In genomic region chr9:97985058-97985861, GRCh38 we compare ENCODE assay signal across 8 cellular contexts. TPM values are rescaled to one million over a fixed set of nuclear protein-coding genes. Genes with fewer than 3 reads are reported as not detected.
DNase-seq lines count a peak whose midpoint lies in the region; ATAC-seq and TF ChIP-seq lines count a peak whose summit lies in the region.

No MANE protein-coding gene starts in this region.

- H3K79me1 ChIP-seq in mesenchymal stem cell (replicated peaks; ENCODE audit: low read length, poor library complexity, severe bottlenecking) = peaks cover 3% of the 10 kb centered on the region

- peak overlapping the region; percentile 70 to 100 for H3K18ac ChIP-seq in mesenchymal stem cell (ENCODE audit: low read depth in 1 of 2, low read length in 2 of 2)

- peaks cover 18% of the 10 kb centered on the region for H3K4me1 ChIP-seq in mesenchymal stem cell (ENCODE audit: control insufficient read depth, insufficient read depth, low read depth, low read length)

- H3K27me3 Mint-ChIP-seq in stimulated activated naive CD8-positive, alpha-beta T cell treated with anti-CD3 and anti-CD28 coated beads, Interleukin-15, amount 100 ng/mL, for 72 hours = no peaks in the 10 kb centered on the region

- H3K4me3 Mint-ChIP-seq in stimulated activated naive CD8-positive, alpha-beta T cell treated with anti-CD3 and anti-CD28 coated beads, Interleukin-15, amount 100 ng/mL, for 72 hours = peak overlapping the region; percentile 62 to 82

- H2AFZ ChIP-seq in SU-DHL-6 (ENCODE audit: low read depth, low read length, severe bottlenecking) (no peak overlapping the region), mesenchymal stem cell (ENCODE audit: low read depth, low read length) (peak overlapping the region; percentile 53)

- H3K79me2 ChIP-seq in SU-DHL-6 (ENCODE audit: insufficient read depth, low read length) = peaks cover 73% of the 10 kb centered on the region

- peaks cover 73% of the 10 kb centered on the region for H3K4me1 Mint-ChIP-seq in stimulated activated naive CD8-positive, alpha-beta T cell treated with anti-CD3 and anti-CD28 coated beads, Interleukin-15, amount 100 ng/mL, for 72 hours

- H3K4me2 ChIP-seq in SU-DHL-6 (ENCODE audit: low read depth, low read length, poor library complexity, severe bottlenecking) (peak overlapping the region; percentile 82), mesenchymal stem cell (ENCODE audit: low read length, poor library complexity, severe bottlenecking) (peak overlapping the region; percentile 52)

- 17% methylated on average over 58 of the region's 59 CpGs for WGBS in mesenchymal stem cell

- peaks cover 39% of the 10 kb centered on the region for H3F3A ChIP-seq in SU-DHL-6 (ENCODE audit: insufficient read depth)

- H3K4ac ChIP-seq in mesenchymal stem cell (ENCODE audit: low read depth in 1 of 2, low read length in 2 of 2) = peak overlapping the region in 1 of 2 experiments; percentile 87

- TF ChIP-seq CTCF in GM12865 (IDR thresholded peaks at IDR 0.05; ENCODE audit: insufficient read depth, low read depth, low read length, missing control alignments) = no peak
- no peak for TF ChIP-seq CTCF in SU-DHL-6 (IDR thresholded peaks at IDR 0.05; ENCODE audit: insufficient read depth, low read length, poor library complexity, severe bottlenecking)

- peak; percentile 71 for DNase-seq in GM12865 (ENCODE audit: low read depth)
- peak; percentile 53 for DNase-seq in central memory CD4-positive, alpha-beta T cell
- DNase-seq in mesenchymal stem cell = peak; percentile 34
- DNase-seq in stimulated activated naive CD8-positive, alpha-beta T cell treated with anti-CD3 and anti-CD28 coated beads, Interleukin-15, amount 100 ng/mL, for 72 hours = no peak
- DNase-seq in kidney tubule cell (ENCODE audit: low spot score) = no peak
- DNase-seq in NCI-H187 treated with DMSO at 0.1 percent for 48 hours (lab: John Stamatoyannopoulos, UW) = no peak

- peak overlapping the region in 1 of 2 experiments; percentile 83 for H2BK12ac ChIP-seq in mesenchymal stem cell (ENCODE audit: low read length in 2 of 2)

- no peaks in the 10 kb centered on the region for H3K9me2 ChIP-seq in SU-DHL-6 (replicated peaks; ENCODE audit: insufficient read depth, low read length)

- peak overlapping the region; percentile 99 for H3K27ac Mint-ChIP-seq in stimulated activated naive CD8-positive, alpha-beta T cell treated with anti-CD3 and anti-CD28 coated beads, Interleukin-15, amount 100 ng/mL, for 72 hours

- H2BK5ac ChIP-seq in mesenchymal stem cell (ENCODE audit: low read depth, low read length, poor library complexity, severe bottlenecking) = no peak overlapping the region

- peak overlapping the region in 1 of 2 experiments; percentile 40 for H3K23ac ChIP-seq in mesenchymal stem cell (ENCODE audit: low read length in 2 of 2)

- H3K27me3 ChIP-seq in SU-DHL-6 (ENCODE audit: low read length) (no peaks in the 10 kb centered on the region), mesenchymal stem cell (ENCODE audit: control insufficient read depth in 1 of 2, insufficient read depth in 1 of 2, low read length in 2 of 2) (peaks cover 0 to 3% of the 10 kb centered on the region in 2 experiments)

- no peak overlapping the region for H2AK5ac ChIP-seq in mesenchymal stem cell (ENCODE audit: low read length, severe bottlenecking)

- H2BK15ac ChIP-seq in mesenchymal stem cell (ENCODE audit: low read depth, poor library complexity, severe bottlenecking) = peak overlapping the region; percentile 28

- peak; percentile 2 for ATAC-seq in HG02938 (IDR thresholded peaks at IDR 0.05; ENCODE audit: unreplicated experiment)
- ATAC-seq in stimulated activated naive CD8-positive, alpha-beta T cell treated with anti-CD3 and anti-CD28 coated beads, Interleukin-15, amount 100 ng/mL, for 72 hours = peak; percentile 11

- H4K91ac ChIP-seq in mesenchymal stem cell (ENCODE audit: low read length) = peak overlapping the region; percentile 80

- H3K9me3 Mint-ChIP-seq in stimulated activated naive CD8-positive, alpha-beta T cell treated with anti-CD3 and anti-CD28 coated beads, Interleukin-15, amount 100 ng/mL, for 72 hours = no peaks in the 10 kb centered on the region

- 0 out of 2 replicates have a peak, but pooled peaks cover 4% of the 10 kb centered on the region for H3K36me3 ChIP-seq in SU-DHL-6 (ENCODE audit: low read length)
- no peaks in the 10 kb centered on the region for H3K36me3 ChIP-seq in mesenchymal stem cell (ENCODE audit: control insufficient read depth in 1 of 2, insufficient read depth in 2 of 2, low read depth in 1 of 2, low read length in 2 of 2)

- peak overlapping the region; percentile 96 for H2BK120ac ChIP-seq in mesenchymal stem cell (ENCODE audit: low read depth, low read length)

- H4K20me1 ChIP-seq in SU-DHL-6 (ENCODE audit: low read depth, low read length) = peaks cover 18% of the 10 kb centered on the region

- peak overlapping the region; percentile 93 for H3K27ac ChIP-seq in SU-DHL-6 (ENCODE audit: low read depth, low read length)
- no peak overlapping the region for H3K27ac ChIP-seq in mesenchymal stem cell (ENCODE audit: low read length, poor library complexity, severe bottlenecking)

- H3K4me3 ChIP-seq in GM12865 (ENCODE audit: low read depth, low read length) (peak overlapping the region; percentile 93), SU-DHL-6 (ENCODE audit: insufficient read depth, low read length, poor library complexity, severe bottlenecking) (peak overlapping the region; percentile 95), mesenchymal stem cell (ENCODE audit: insufficient read depth in 1 of 2, low read depth in 1 of 2, low read length in 2 of 2) (peak overlapping the region; percentile 85 to 99)

- peak overlapping the region in 1 of 2 experiments; percentile 65 for H3K14ac ChIP-seq in mesenchymal stem cell (ENCODE audit: low read length in 2 of 2)

- peak overlapping the region; percentile 92 for H4K8ac ChIP-seq in mesenchymal stem cell (ENCODE audit: low read length)

- peak overlapping the region; percentile 100 for H3K9ac ChIP-seq in SU-DHL-6 (ENCODE audit: low read length)
- H3K9ac ChIP-seq in mesenchymal stem cell (ENCODE audit: low read length) = peak overlapping the region; percentile 95

- H3K9me3 ChIP-seq in SU-DHL-6 (ENCODE audit: insufficient read depth, low read length) (no peaks in the 10 kb centered on the region), mesenchymal stem cell (ENCODE audit: control insufficient read depth, low read length) (no peaks in the 10 kb centered on the region)

RNA-seq across cellular contexts. Expression of gene ANP32B, which starts 2.1 kb away (rescaled TPM):
- polyA plus RNA-seq in mesenchymal stem cell (2013, experiment 1 of 2) = 207 TPM
- 208 TPM for polyA plus RNA-seq in mesenchymal stem cell (2013, experiment 2 of 2)

RNA-seq across cellular contexts. Expression of gene HEMGN, which starts 47.3 kb away (rescaled TPM):
- not detected for polyA plus RNA-seq in mesenchymal stem cell (2013, experiment 1 of 2)
- polyA plus RNA-seq in mesenchymal stem cell (2013, experiment 2 of 2) = not detected

Comparison
In these comparisons a context has a peak if more than half of its experiments do, and no peak if none do; other contexts are left out.
1. DNase-seq: peak in GM12865 (single experiment), central memory CD4-positive, alpha-beta T cell (single experiment) and mesenchymal stem cell (single experiment); none in stimulated activated naive CD8-positive, alpha-beta T cell treated with anti-CD3 and anti-CD28 coated beads, Interleukin-15, amount 100 ng/mL, for 72 hours (0 of 2), kidney tubule cell (single experiment) and NCI-H187 treated with DMSO at 0.1 percent for 48 hours (single experiment).
2. Peak in every context shown above with its lines, with median percentiles within 50 percentile points of each other: H3K4me3 ChIP-seq.